ENCODE assay signal across 8 cellular contexts in the genomic region with DNA sequence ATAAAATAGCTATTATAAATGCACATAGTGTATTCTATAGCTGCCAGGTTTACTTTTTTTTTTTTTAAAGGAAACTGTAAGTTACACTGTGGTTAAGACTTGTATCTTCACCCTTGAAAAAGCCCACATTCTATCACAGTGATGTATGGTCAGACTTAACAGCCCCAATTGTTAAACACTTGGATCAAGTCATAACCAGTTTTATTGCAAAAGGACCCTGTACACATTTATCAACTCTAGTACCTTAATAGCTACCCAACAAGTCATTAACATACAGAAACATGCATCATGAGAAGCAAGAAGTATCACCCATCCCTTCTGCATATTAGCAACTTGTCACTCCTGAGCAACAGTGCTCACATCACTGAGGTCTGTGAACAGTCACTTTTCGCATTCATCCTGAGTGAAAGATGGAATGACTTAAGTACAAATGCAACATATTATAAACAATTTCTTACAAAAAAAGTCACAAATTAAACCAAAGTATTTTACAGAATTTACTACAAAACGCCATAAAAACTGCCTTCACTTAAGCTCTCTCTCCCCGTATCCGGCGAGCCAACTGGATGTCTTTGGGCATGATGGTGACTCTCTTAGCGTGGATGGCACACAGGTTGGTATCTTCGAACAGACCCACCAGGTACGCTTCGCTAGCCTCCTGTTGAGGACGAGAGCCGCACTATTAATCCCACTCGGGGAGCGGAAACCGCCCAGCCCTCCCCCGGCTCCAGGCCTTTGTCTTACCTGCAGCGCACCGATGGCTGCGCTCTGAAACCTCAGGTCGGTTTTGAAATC. TPM values are rescaled to one million over a fixed set of nuclear protein-coding genes. Genes with fewer than 3 reads are reported as not detected.
A peak's percentile ranks its signal among the peaks of the same experiment; 100 is the strongest.
DNase-seq lines count a peak whose midpoint lies in the region; TF ChIP-seq lines count a peak whose summit lies in the region.
"Not testable (repeated sequence)": the region's sequence is repeated elsewhere in the genome, so short reads cannot be mapped to it uniquely, and the experiment has no call there.

No MANE protein-coding gene starts in this region.

- peak overlapping the region; percentile 80 for H3K4me3 ChIP-seq in HUES6 (ENCODE audit: low read depth, low read length)
- H3K4me3 ChIP-seq in SK-N-MC, result peak overlapping the region; percentile 85
- H3K4me3 ChIP-seq in endocrine pancreas (ENCODE audit: control insufficient read depth, insufficient read depth, low read length), result peak overlapping the region; percentile 97
- H3K4me3 ChIP-seq in neural cell (ENCODE audit: low read length), result peak overlapping the region; percentile 96
- H3K4me3 ChIP-seq in stomach, result peak overlapping the region; percentile 89 to 96 (median 92)

- peaks cover 50% of the 10 kb centered on the region for H3K79me2 ChIP-seq in neural cell (replicated peaks; ENCODE audit: insufficient read depth, low read length)

- H3K4me3 Mint-ChIP-seq in activated naive CD8-positive, alpha-beta T cell treated with anti-CD3 and anti-CD28 coated beads for 36 hours, result peak overlapping the region; percentile 92
- H3K4me3 Mint-ChIP-seq in immature natural killer cell, result peak overlapping the region; percentile 97 to 100 (median 98)

- H3F3A ChIP-seq in neural cell (ENCODE audit: insufficient read depth, low read length, poor library complexity, severe bottlenecking), result not testable (repeated sequence)

- H2AFZ ChIP-seq in neural cell (ENCODE audit: low read depth, low read length), result not testable (repeated sequence)

- not testable (repeated sequence) for TF ChIP-seq CTCF in C4-2B (conservative IDR thresholded peaks at IDR 0.05); neural cell (IDR thresholded peaks at IDR 0.05; ENCODE audit: poor library complexity, severe bottlenecking); stomach (IDR thresholded peaks at IDR 0.05)

- H3K27ac ChIP-seq in C4-2B (peak overlapping the region; percentile 97), HUES6 (ENCODE audit: low read depth, low read length) (peak overlapping the region; percentile 98), neural cell (ENCODE audit: low read length) (peak overlapping the region; percentile 97), stomach (peak overlapping the region; percentile 96 to 99 (median 98))
- H3K27ac ChIP-seq in SK-N-MC, result not testable (repeated sequence)

- peaks cover 50% of the 10 kb centered on the region for H4K20me1 ChIP-seq in neural cell (ENCODE audit: insufficient read depth)

- H3K4me2 ChIP-seq in neural cell (ENCODE audit: low read length), result peak overlapping the region; percentile 86

- not testable (repeated sequence) for H3K9me3 ChIP-seq in HUES6 (ENCODE audit: control insufficient read depth, insufficient read depth, low read depth, low read length); SK-N-MC (ENCODE audit: low read depth, low read length); endocrine pancreas (ENCODE audit: control insufficient read depth, low read length); neural cell (ENCODE audit: low read length); stomach

- not testable (repeated sequence) for TF ChIP-seq EP300 in neural cell (conservative IDR thresholded peaks at IDR 0.05; ENCODE audit: poor library complexity, severe bottlenecking); stomach (IDR thresholded peaks at IDR 0.05)

- H3K9me3 Mint-ChIP-seq in activated naive CD8-positive, alpha-beta T cell treated with anti-CD3 and anti-CD28 coated beads for 36 hours; immature natural killer cell: not testable (repeated sequence)

- 0 to 2% (median 1%) methylated on average over 13 to 19 of the region's 19 CpGs for WGBS in stomach, 5 donors

- TF ChIP-seq RAD21 in neural cell (conservative IDR thresholded peaks at IDR 0.05), result not testable (repeated sequence)

- not testable (repeated sequence) for H3K27me3 ChIP-seq in HUES6 (ENCODE audit: control insufficient read depth, insufficient read depth, low read length); endocrine pancreas (ENCODE audit: control insufficient read depth, insufficient read depth, low read length); neural cell (ENCODE audit: insufficient read depth, low read depth, low read length); stomach

- peak overlapping the region; percentile 90 for H3K27ac Mint-ChIP-seq in activated naive CD8-positive, alpha-beta T cell treated with anti-CD3 and anti-CD28 coated beads for 36 hours
- H3K27ac Mint-ChIP-seq in immature natural killer cell, result peak overlapping the region; percentile 91 to 98 (median 93)

- H3K4me1 Mint-ChIP-seq in activated naive CD8-positive, alpha-beta T cell treated with anti-CD3 and anti-CD28 coated beads for 36 hours, result peaks cover 41% of the 10 kb centered on the region
- peaks cover 55 to 62% of the 10 kb centered on the region in 2 donors for H3K4me1 Mint-ChIP-seq in immature natural killer cell

- H3K36me3 Mint-ChIP-seq in activated naive CD8-positive, alpha-beta T cell treated with anti-CD3 and anti-CD28 coated beads for 36 hours, result peaks cover 39% of the 10 kb centered on the region
- peaks cover 25 to 38% (median 32%) of the 10 kb centered on the region in 3 donors for H3K36me3 Mint-ChIP-seq in immature natural killer cell

- TF ChIP-seq POLR2A in stomach (IDR thresholded peaks at IDR 0.05), result not testable (repeated sequence)

- H3K36me3 ChIP-seq in HUES6 (ENCODE audit: control insufficient read depth, insufficient read depth, low read length), result peaks cover 29% of the 10 kb centered on the region
- peaks cover 33% of the 10 kb centered on the region for H3K36me3 ChIP-seq in SK-N-MC (ENCODE audit: insufficient read depth, low read length)
- H3K36me3 ChIP-seq in endocrine pancreas (ENCODE audit: control insufficient read depth, insufficient read depth, low read length), result peaks cover 16% of the 10 kb centered on the region
- not testable (repeated sequence) for H3K36me3 ChIP-seq in neural cell (ENCODE audit: insufficient read depth, low read length)
- peaks cover 19 to 51% (median 48%) of the 10 kb centered on the region in 4 donors for H3K36me3 ChIP-seq in stomach

- peak overlapping the region; percentile 98 for H3K9ac ChIP-seq in HUES6 (ENCODE audit: low read length)
- H3K9ac ChIP-seq in SK-N-MC (ENCODE audit: insufficient read length), result peak overlapping the region; percentile 99
- H3K9ac ChIP-seq in endocrine pancreas (ENCODE audit: control insufficient read depth, insufficient read depth, low read length), result peak overlapping the region; percentile 96
- H3K9ac ChIP-seq in neural cell (ENCODE audit: low read length), result peak overlapping the region; percentile 98

- DNase-seq in SK-N-MC (ENCODE audit: low read depth, low spot score); activated naive CD8-positive, alpha-beta T cell treated with anti-CD3 and anti-CD28 coated beads for 36 hours; stomach: not testable (repeated sequence)
- DNase-seq in immature natural killer cell, result peak; percentile 51 to 64 (median 59)

- H3K27me3 Mint-ChIP-seq in activated naive CD8-positive, alpha-beta T cell treated with anti-CD3 and anti-CD28 coated beads for 36 hours, result not testable (repeated sequence)
- H3K27me3 Mint-ChIP-seq in immature natural killer cell (ENCODE audit: low read depth in 3 of 3), result peaks cover 36 to 51% (median 42%) of the 10 kb centered on the region in 3 donors

- not testable (repeated sequence) for H3K9me2 ChIP-seq in neural cell (ENCODE audit: insufficient read depth, low read length)

- not testable (repeated sequence) for H3K4me1 ChIP-seq in HUES6 (ENCODE audit: control insufficient read depth, insufficient read depth, low read length)
- peaks cover 16% of the 10 kb centered on the region for H3K4me1 ChIP-seq in endocrine pancreas (ENCODE audit: control insufficient read depth, insufficient read depth, low read length)
- peaks cover 26 to 67% (median 52%) of the 10 kb centered on the region in 4 donors for H3K4me1 ChIP-seq in stomach

- intact Hi-C loops in stomach (cut with DNase I; ENCODE audit: low total_unique reads), result not testable (repeated sequence)

TF ChIP-seq in neural cell, 6 proteins besides CTCF, POLR2A, EP300 and RAD21:
- TF ChIP-seq POLR2AphosphoS5 (IDR thresholded peaks at IDR 0.05), result peak; percentile 13
TF ChIP-seq in neural cell: peak in this region for 1; not testable (repeated sequence) for 5.

RNA-seq across cellular contexts. Expression of gene UNK, which starts 6.3 kb away (rescaled TPM):
- 10 to 100 TPM; 26.9 to 27.4 TPM for total RNA-seq in activated naive CD8-positive, alpha-beta T cell treated with anti-CD3 and anti-CD28 coated beads for 36 hours
- polyA plus RNA-seq in immature natural killer cell (10 to 100 TPM; 26.0 to 48.4 (median 34.4) TPM), neural cell (28.1 and 29.9 TPM in 2 replicates), stomach (10 to 100 TPM; 13.5 to 17.3 (median 15.1) TPM)
- polyA minus RNA-seq in neural cell, result 34.3 and 41.7 TPM in 2 replicates
- 100 to 1,000 TPM in 1 of 5 donors, 10 to 100 TPM in 3, 1 to 10 TPM in 1; 3.5 to 102 (median 33.0) TPM for total RNA-seq in stomach

RNA-seq across cellular contexts. Expression of gene GALK1, which starts 13.3 kb away (rescaled TPM):
- 10 to 100 TPM; 33.2 to 33.6 TPM for total RNA-seq in activated naive CD8-positive, alpha-beta T cell treated with anti-CD3 and anti-CD28 coated beads for 36 hours
- polyA plus RNA-seq in immature natural killer cell, result 10 to 100 TPM; 25.1 to 86.7 (median 30.7) TPM
- 4.8 TPM in 2 replicates for polyA plus RNA-seq in neural cell
- polyA minus RNA-seq in neural cell, result 2.7 and 3.2 TPM in 2 replicates
- 10 to 100 TPM in 4 of 5 donors, 1 to 10 TPM in 1; 7.6 to 57.1 (median 27.5) TPM for total RNA-seq in stomach
- 10 to 100 TPM; 32.7 to 41.0 (median 40.6) TPM for polyA plus RNA-seq in stomach

RNA-seq across cellular contexts. Expression of gene ITGB4, which starts 57.0 kb away (rescaled TPM):
- 1 to 10 TPM in 1 of 2 experiments, under 1 TPM in 1; 0.64 to 1.4 TPM for total RNA-seq in activated naive CD8-positive, alpha-beta T cell treated with anti-CD3 and anti-CD28 coated beads for 36 hours
- polyA plus RNA-seq in immature natural killer cell (under 1 TPM in 1 of 3 donors, not detected in 2; 0.24 TPM), neural cell (not detected in 2 replicates), stomach (10 to 100 TPM; 33.6 to 66.1 (median 60.3) TPM)
- polyA minus RNA-seq in neural cell, result not detected in 2 replicates
- 100 to 1,000 TPM in 4 of 5 donors, 10 to 100 TPM in 1; 66.8 to 137 (median 132) TPM for total RNA-seq in stomach

Comparison
In these comparisons a context has a peak if more than half of its experiments do, and no peak if none do; other contexts are left out.
1. RNA of gene ITGB4, which starts 57.0 kb away (polyA plus RNA-seq): 33.6 to 66.1 TPM in stomach; 0.24 TPM in immature natural killer cell and not detected in neural cell; every median in the first group is over 10 times any median in the second.
2. Peak in every context shown above with its lines, with median percentiles within 50 percentile points of each other: H3K4me3 ChIP-seq and H3K9ac ChIP-seq.